ENCODE assay signal across 24 cellular contexts in genomic region chr1:181383695-181384094, GRCh38.
DNase-seq lines count a peak whose midpoint lies in the region; ATAC-seq and TF ChIP-seq lines count a peak whose summit lies in the region.
"Had no signal": no experiment of that assay in that cellular context is flagged by ENCODE, and none has a peak within 500 bp of the region (broad histone marks: within the 10 kb centered on the region; RNA-seq: fewer than 3 reads in every experiment).

No MANE protein-coding gene starts in this region.

- H3K4me3 ChIP-seq in HEK293 (ENCODE audit: low read depth, low read length) (no peak overlapping the region), RWPE2 (ENCODE audit: severe bottlenecking) (no peak overlapping the region), colonic mucosa (no peak overlapping the region)
- H3K4me3 ChIP-seq: coronary artery, Peyer's patch, transverse colon had no signal

- no peaks in the 10 kb centered on the region for H3K4me1 ChIP-seq in HEK293 (ENCODE audit: control insufficient read depth, insufficient read depth, low read length)
- no peaks in the 10 kb centered on the region for H3K4me1 ChIP-seq in RWPE2 (ENCODE audit: insufficient read depth, poor library complexity, severe bottlenecking)
- no peaks in the 10 kb centered on the region for H3K4me1 ChIP-seq in colonic mucosa
- H3K4me1 ChIP-seq: parathyroid adenoma, Peyer's patch, transverse colon had no signal

- intact Hi-C loops in colonic mucosa (cut with DNase I), result no loop called here

- no peak overlapping the region for H3K9ac ChIP-seq in colonic mucosa (ENCODE audit: low read depth in 2 of 2, low read length in 2 of 2)
- H3K9ac ChIP-seq: parathyroid adenoma had no signal

- POLR2A ChIA-PET in HEK293 (lab: Yijun Ruan, JAX), result no interaction called here
- POLR2A ChIA-PET in HEK293T (lab: Yijun Ruan, JAX), result no interaction called here
- POLR2A ChIA-PET in RWPE1 (lab: Yijun Ruan, JAX; ENCODE audit: low non-redundant PET), result no interaction called here

- H3K27ac ChIP-seq in HEK293 (ENCODE audit: extremely low read depth, low read depth, low read length), result no peak overlapping the region
- no peak overlapping the region for H3K27ac ChIP-seq in RWPE2 (ENCODE audit: poor library complexity, severe bottlenecking)
- H3K27ac ChIP-seq in colonic mucosa, result no peak overlapping the region
- no peak overlapping the region for H3K27ac ChIP-seq in RWPE1
- H3K27ac ChIP-seq: 22Rv1, coronary artery, parathyroid adenoma, Peyer's patch, transverse colon had no signal

- H3K9me3 ChIP-seq in HEK293 (ENCODE audit: control insufficient read depth, insufficient read depth, low read depth, low read length), result no peaks in the 10 kb centered on the region
- H3K9me3 ChIP-seq in RWPE2 (ENCODE audit: severe bottlenecking), result no peaks in the 10 kb centered on the region
- H3K9me3 ChIP-seq in colonic mucosa, result no peaks in the 10 kb centered on the region
- H3K9me3 ChIP-seq: Peyer's patch, transverse colon had no signal

- ATAC-seq in RWPE2 (ENCODE audit: low read depth), result peak; percentile 35; the same call in 2 of the 3 replicates
- ATAC-seq: activated T-helper 17 cell treated with anti-CD3 and anti-CD28 coated beads, Interleukin-2, amount 50 U/mL, for 72 hours; sciatic nerve; SK-N-SH treated with all-trans-retinoic acid at 6 μM for 48 hours had no signal

- H3K27me3 ChIP-seq in RWPE2 (ENCODE audit: insufficient read depth, poor library complexity, severe bottlenecking), result peaks cover 5% of the 10 kb centered on the region
- H3K27me3 ChIP-seq in colonic mucosa, result no peaks in the 10 kb centered on the region
- H3K27me3 ChIP-seq: Peyer's patch, transverse colon had no signal

- peak; percentile 26 for DNase-seq in DMS53 (lab: John Stamatoyannopoulos, UW)
- DNase-seq in DMS53 treated with DMSO at 0.1 percent for 48 hours (lab: John Stamatoyannopoulos, UW; ENCODE audit: unreplicated experiment), result no peak
- no peak for DNase-seq in RWPE2 (ENCODE audit: low spot score)
- peak; percentile 83 for DNase-seq in kidney tubule cell (ENCODE audit: low spot score)
- DNase-seq in colonic mucosa, result no peak
- no peak for DNase-seq in HEK293T (ENCODE audit: extremely low spot score)
- DNase-seq in RWPE1 (ENCODE audit: low spot score), result no peak
- DNase-seq: activated B cell treated with CpG ODN at 0.5 μM for 24 hours; activated CD4-positive, alpha-beta T cell treated with anti-CD3 and anti-CD28 coated beads, Interleukin-2, amount 50 U/mL, for 4 hours; activated CD8-positive, alpha-beta memory T cell treated with anti-CD3 and anti-CD28 coated beads, Interleukin-2, amount 50 U/mL, for 4 hours; activated naive CD8-positive, alpha-beta T cell treated with anti-CD3 and anti-CD28 coated beads, Interleukin-2, amount 10 ng/mL, durations not matched to agents 7 days and 5 days; CD8-positive, alpha-beta memory T cell; NCI-H187 treated with DMSO at 0.1 percent for 48 hours; NCI-H345; Peyer's patch; stimulated activated CD4-positive, alpha-beta T cell treated with anti-CD3 and anti-CD28 coated beads, Interleukin-15, amount 100 ng/mL, for 24 hours; transverse colon had no signal

- no peak for TF ChIP-seq CTCF in HEK293 (tag by site-specific recombination; IDR thresholded peaks at IDR 0.05)
- TF ChIP-seq CTCF in RWPE2 (IDR thresholded peaks at IDR 0.05; ENCODE audit: poor library complexity, severe bottlenecking), result no peak
- TF ChIP-seq CTCF in colonic mucosa (IDR thresholded peaks at IDR 0.05), result no peak
- no peak for TF ChIP-seq CTCF in RWPE1 (conservative IDR thresholded peaks at IDR 0.05; ENCODE audit: low read depth)

- CTCF ChIA-PET in HEK293 (lab: Yijun Ruan, JAX) (interaction anchor here (0.6 to 0.9 kb wide), 2 partner anchors 41 to 764 kb away, joined by 3 read pairs; no protein-coding TSS in a partner anchor), HEK293T (lab: Yijun Ruan, JAX) (no interaction called here), RWPE1 (lab: Yijun Ruan, JAX) (interaction anchor here (0.6 to 1.1 kb wide), 2 partner anchors 22 to 614 kb away, joined by 4 read pairs; no protein-coding TSS in a partner anchor)

- H3K36me3 ChIP-seq in HEK293 (ENCODE audit: control insufficient read depth in 2 of 2, insufficient read depth in 1 of 2, low read length in 2 of 2), result no peaks in the 10 kb centered on the region
- H3K36me3 ChIP-seq in RWPE2 (ENCODE audit: low read depth), result no peaks in the 10 kb centered on the region
- H3K36me3 ChIP-seq in colonic mucosa, result no peaks in the 10 kb centered on the region
- H3K36me3 ChIP-seq: Peyer's patch, transverse colon had no signal

TF ChIP-seq in HEK293, 187 proteins besides CTCF, POLR2A, EP300 and RAD21:
- TF ChIP-seq ZFHX2 (tag by site-specific recombination; conservative IDR thresholded peaks at IDR 0.05) (peak; percentile 74), PRDM1 (tag by site-specific recombination; IDR thresholded peaks at IDR 0.05) (no peak), ZNF366 (tag by site-specific recombination; conservative IDR thresholded peaks at IDR 0.05) (no peak), ZSCAN16 (tag by site-specific recombination; IDR thresholded peaks at IDR 0.05) (no peak), EGR2 (tag by site-specific recombination; IDR thresholded peaks at IDR 0.05; ENCODE audit: low read depth) (peak; percentile 37; the same call in 1 of the 2 replicates)

TF ChIP-seq in HEK293T, 16 proteins besides CTCF, POLR2A, EP300 and RAD21:
- no peak for TF ChIP-seq TARDBP (IDR thresholded peaks at IDR 0.05)
- TF ChIP-seq L3MBTL2 (conservative IDR thresholded peaks at IDR 0.05), result no peak
- TF ChIP-seq ARNT (IDR thresholded peaks at IDR 0.05), result no peak
- TF ChIP-seq ZNF384 (IDR thresholded peaks at IDR 0.05), result no peak
- no peak for TF ChIP-seq HDGF (IDR thresholded peaks at IDR 0.05; ENCODE audit: borderline replicate concordance)
- no peak for TF ChIP-seq CTBP1 (IDR thresholded peaks at IDR 0.05; ENCODE audit: borderline replicate concordance)
- no peak for TF ChIP-seq LEF1 (IDR thresholded peaks at IDR 0.05; ENCODE audit: borderline replicate concordance)
- no peak for TF ChIP-seq ELF4 (IDR thresholded peaks at IDR 0.05)
- no peak for TF ChIP-seq NFRKB (IDR thresholded peaks at IDR 0.05)
- TF ChIP-seq SUZ12 (IDR thresholded peaks at IDR 0.05), result no peak
- no peak for TF ChIP-seq FOXA1 (IDR thresholded peaks at IDR 0.05)
- TF ChIP-seq FOXM1 (IDR thresholded peaks at IDR 0.05; ENCODE audit: borderline replicate concordance), result no peak
- no peak for TF ChIP-seq BHLHE40 (IDR thresholded peaks at IDR 0.05; ENCODE audit: borderline replicate concordance)
- TF ChIP-seq SP1 (IDR thresholded peaks at IDR 0.05), result no peak
- no peak for TF ChIP-seq FOXK2 (IDR thresholded peaks at IDR 0.05)

Comparison
In these comparisons a context has a peak if more than half of its experiments do, and no peak if none do; other contexts are left out.
1. DNase-seq: peak in DMS53 (single experiment) and kidney tubule cell (single experiment); none in DMS53 treated with DMSO at 0.1 percent for 48 hours (single experiment), RWPE2 (single experiment), colonic mucosa (single experiment), HEK293T (single experiment) and RWPE1 (single experiment).